Comparison of ENCODE assay signal across 13 cellular contexts in genomic region chr11:130765951-130766649, GRCh38.
DNase-seq lines count a peak whose midpoint lies in the region; ATAC-seq lines count a peak whose summit lies in the region.
"Had no signal": no experiment of that assay in that cellular context is flagged by ENCODE, and none has a peak within 500 bp of the region (broad histone marks: within the 10 kb centered on the region; RNA-seq: fewer than 3 reads in every experiment).

No MANE protein-coding gene starts in this region.

- peak overlapping the region; percentile 13 to 75 (median 62) for H3K27ac Mint-ChIP-seq in immature natural killer cell
- H3K27ac Mint-ChIP-seq: H9; stimulated activated memory B cell treated with anti-CD40 and anti-IgM and Interleukin-4, amounts not matched to agents 10 μg/mL and 1 μg/mL and 100 μg/mL, for 72 hours had no signal

- peak overlapping the region; percentile 44 to 73 (median 64) for H3K4me3 Mint-ChIP-seq in immature natural killer cell
- H3K4me3 Mint-ChIP-seq: H9; stimulated activated memory B cell treated with anti-CD40 and anti-IgM and Interleukin-4, amounts not matched to agents 10 μg/mL and 1 μg/mL and 100 μg/mL, for 72 hours had no signal

- ATAC-seq in GM18858 (IDR thresholded peaks at IDR 0.05; ENCODE audit: unreplicated experiment) (peak; percentile 64), GM21528 (IDR thresholded peaks at IDR 0.05; ENCODE audit: low FRiP score, unreplicated experiment) (peak; percentile 68), HG03469 (IDR thresholded peaks at IDR 0.05; ENCODE audit: unreplicated experiment) (peak; percentile 57), HG02840 (IDR thresholded peaks at IDR 0.05; ENCODE audit: low FRiP score, unreplicated experiment) (no peak)
- ATAC-seq: stimulated activated memory B cell treated with anti-CD40 and anti-IgM and Interleukin-4, amounts not matched to agents 10 μg/mL and 1 μg/mL and 100 μg/mL, for 72 hours had no signal

- peaks cover 0 to 3% (median 1%) of the 10 kb centered on the region in 3 donors for H3K27me3 Mint-ChIP-seq in immature natural killer cell (ENCODE audit: low read depth in 3 of 3)

- no peaks in the 10 kb centered on the region for H3K36me3 Mint-ChIP-seq in immature natural killer cell
- H3K36me3 Mint-ChIP-seq: stimulated activated memory B cell treated with anti-CD40 and anti-IgM and Interleukin-4, amounts not matched to agents 10 μg/mL and 1 μg/mL and 100 μg/mL, for 72 hours had no signal

- peaks cover 28 to 33% of the 10 kb centered on the region in 2 donors for H3K4me1 Mint-ChIP-seq in immature natural killer cell

- no peaks in the 10 kb centered on the region for H3K9me3 Mint-ChIP-seq in immature natural killer cell
- H3K9me3 Mint-ChIP-seq: stimulated activated memory B cell treated with anti-CD40 and anti-IgM and Interleukin-4, amounts not matched to agents 10 μg/mL and 1 μg/mL and 100 μg/mL, for 72 hours had no signal

- DNase-seq in immature natural killer cell = peak; percentile 13 to 21 (median 18)
- no peak for DNase-seq in stimulated activated naive CD4-positive, alpha-beta T cell (lab: John Stamatoyannopoulos, UW)
- DNase-seq in effector CD8-positive, alpha-beta T cell (lab: John Stamatoyannopoulos, UW) = no peak
- DNase-seq in activated CD8-positive, alpha-beta memory T cell treated with anti-CD3 and anti-CD28 coated beads for 24 hours = no peak
- DNase-seq: DMS53, erythroblast, H9, NCI-H1417 had no signal

Comparison
In these comparisons a context has a peak if more than half of its experiments do, and no peak if none do; other contexts are left out.
1. DNase-seq: peak in immature natural killer cell (3 of 3); none in stimulated activated naive CD4-positive, alpha-beta T cell (0 of 6), effector CD8-positive, alpha-beta T cell (single experiment) and activated CD8-positive, alpha-beta memory T cell treated with anti-CD3 and anti-CD28 coated beads for 24 hours (single experiment).